ENCODE assay signal across 7 cellular contexts in the genomic region with DNA sequence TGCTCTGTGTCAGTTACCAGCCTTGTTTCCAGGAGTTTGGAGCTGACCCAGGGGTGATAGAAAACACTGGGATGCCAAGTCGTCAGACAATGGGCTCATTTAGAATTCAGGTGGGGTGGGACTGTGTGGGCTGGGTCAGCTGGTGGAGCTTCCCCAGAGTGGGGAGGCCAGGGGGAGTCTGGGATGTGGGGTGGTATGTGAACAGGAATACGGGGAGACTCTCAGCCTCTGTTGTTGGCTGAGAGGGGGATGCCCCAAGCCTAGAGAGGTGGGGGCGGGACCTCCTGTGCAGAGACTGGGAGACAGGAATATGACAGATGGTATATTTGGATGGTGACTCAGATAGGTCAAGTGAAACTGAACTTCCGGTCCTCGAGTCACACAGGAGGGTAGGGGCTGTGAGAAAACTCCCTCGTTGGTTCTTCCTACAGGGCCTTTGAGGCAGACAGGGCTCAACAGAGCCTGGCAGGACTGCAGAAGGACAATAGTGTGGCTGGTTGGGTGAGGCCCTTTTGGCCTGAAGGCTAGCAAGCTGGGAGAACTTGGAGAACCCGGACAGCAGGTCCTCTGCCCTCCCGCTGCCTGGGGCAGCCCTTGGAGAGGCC. TPM values are rescaled to one million over a fixed set of nuclear protein-coding genes. Genes with fewer than 3 reads are reported as not detected.
DNase-seq lines count a peak whose midpoint lies in the region; ATAC-seq and TF ChIP-seq lines count a peak whose summit lies in the region.

No MANE protein-coding gene starts in this region.

- peaks cover 0 to 14% (median 0%) of the 10 kb centered on the region in 7 donors for H3K27me3 ChIP-seq in spleen (replicated peaks in 1 of 7)

- WGBS in spleen, 5 donors = 27 to 57% (median 48%) methylated on average over 8 of the region's 8 CpGs

- DNase-seq in NOMO-1 treated with DMSO at 0.1 percent for 48 hours (lab: John Stamatoyannopoulos, UW; ENCODE audit: unreplicated experiment) = peak; percentile 32
- DNase-seq in caudate nucleus (lab: John Stamatoyannopoulos, UW) = peak in 53 of 61 donors; percentile 5 to 74 (median 45)
- DNase-seq in renal cortical epithelial cell (ENCODE audit: low read depth) = peak; percentile 76
- no peak for DNase-seq in KG1 (lab: John Stamatoyannopoulos, UW)
- no peak for DNase-seq in spleen

- no peak overlapping the region for H3K4me3 ChIP-seq in spleen

- peaks cover 0 to 54% (median 14%) of the 10 kb centered on the region in 6 donors for H3K4me1 ChIP-seq in spleen

- intact Hi-C loops in spleen (cut with DNase I; ENCODE audit: low total_unique reads) = no loop called here

- H3K27ac ChIP-seq in caudate nucleus (ENCODE audit: low read depth, low read length) = peak overlapping the region; percentile 90
- H3K27ac ChIP-seq in spleen = peak overlapping the region in 2 of 8 donors; percentile 30 to 45

- TF ChIP-seq CTCF in spleen (IDR thresholded peaks at IDR 0.05 in 8 of 11, conservative IDR thresholded peaks at IDR 0.05 in 3 of 11) = no peak

- H3K36me3 ChIP-seq in spleen = no peaks in the 10 kb centered on the region

- no peak for TF ChIP-seq POLR2A in spleen (IDR thresholded peaks at IDR 0.05)

- no peaks in the 10 kb centered on the region for H3K9me3 ChIP-seq in spleen

- ATAC-seq in GM18868 (IDR thresholded peaks at IDR 0.05; ENCODE audit: unreplicated experiment) (peak; percentile 51), HG02610 (IDR thresholded peaks at IDR 0.05; ENCODE audit: unreplicated experiment) (peak; percentile 62)

RNA-seq across cellular contexts. Expression of gene CDH1, which starts 23.7 kb away (rescaled TPM):
- total RNA-seq in renal cortical epithelial cell (31.4 and 94.8 TPM in 2 replicates), spleen (10 to 100 TPM in 6 of 7 donors, 1 to 10 TPM in 1; 9.2 to 35.9 (median 16.1) TPM)
- polyA plus RNA-seq in spleen = 1 to 10 TPM; 5.2 to 6.9 (median 5.4) TPM

Comparison
In these comparisons a context has a peak if more than half of its experiments do, and no peak if none do; other contexts are left out.
1. DNase-seq: peak in NOMO-1 treated with DMSO at 0.1 percent for 48 hours (single experiment), caudate nucleus (53 of 61) and renal cortical epithelial cell (single experiment); none in KG1 (single experiment) and spleen (single experiment).